Comparison of ENCODE assay signal across 5 cellular contexts in the genomic region with DNA sequence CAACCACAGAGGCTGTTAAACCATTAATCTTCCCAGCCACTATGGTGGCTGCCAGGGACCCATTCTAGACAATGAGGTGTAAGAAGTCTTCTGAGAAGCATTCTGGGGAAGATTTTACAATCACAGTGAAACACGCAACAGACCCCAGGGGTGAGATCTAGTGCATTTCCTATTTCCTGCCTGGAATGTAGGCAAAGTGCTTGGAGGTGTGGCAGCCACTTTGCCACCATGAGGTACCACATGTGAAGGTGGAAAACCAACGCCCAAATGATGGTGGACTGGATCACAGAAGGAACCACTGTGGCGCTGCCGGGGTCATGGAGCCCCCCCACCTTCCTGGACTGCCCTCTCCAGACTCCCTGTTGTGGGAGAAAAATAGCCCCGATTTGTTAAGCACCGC.
"Had no signal": no experiment of that assay in that cellular context is flagged by ENCODE, and none has a peak within 500 bp of the region (broad histone marks: within the 10 kb centered on the region; RNA-seq: fewer than 3 reads in every experiment).

No MANE protein-coding gene starts in this region.

- H3K9me3 Mint-ChIP-seq: HFFc6 had no signal

- H3K9ac ChIP-seq: KMS-11 had no signal

- H3K4me3 ChIP-seq: GM23338 had no signal

- H3K4me3 Mint-ChIP-seq: GM23338, HFFc6 had no signal

- H3K4me2 ChIP-seq: GM23338, KMS-11 had no signal

- H3K27ac Mint-ChIP-seq: GM23338, HFFc6 had no signal

- H3K27ac ChIP-seq: HL-60, KMS-11 had no signal

- DNase-seq: HCEC 1CT had no signal
